In the genomic region with DNA sequence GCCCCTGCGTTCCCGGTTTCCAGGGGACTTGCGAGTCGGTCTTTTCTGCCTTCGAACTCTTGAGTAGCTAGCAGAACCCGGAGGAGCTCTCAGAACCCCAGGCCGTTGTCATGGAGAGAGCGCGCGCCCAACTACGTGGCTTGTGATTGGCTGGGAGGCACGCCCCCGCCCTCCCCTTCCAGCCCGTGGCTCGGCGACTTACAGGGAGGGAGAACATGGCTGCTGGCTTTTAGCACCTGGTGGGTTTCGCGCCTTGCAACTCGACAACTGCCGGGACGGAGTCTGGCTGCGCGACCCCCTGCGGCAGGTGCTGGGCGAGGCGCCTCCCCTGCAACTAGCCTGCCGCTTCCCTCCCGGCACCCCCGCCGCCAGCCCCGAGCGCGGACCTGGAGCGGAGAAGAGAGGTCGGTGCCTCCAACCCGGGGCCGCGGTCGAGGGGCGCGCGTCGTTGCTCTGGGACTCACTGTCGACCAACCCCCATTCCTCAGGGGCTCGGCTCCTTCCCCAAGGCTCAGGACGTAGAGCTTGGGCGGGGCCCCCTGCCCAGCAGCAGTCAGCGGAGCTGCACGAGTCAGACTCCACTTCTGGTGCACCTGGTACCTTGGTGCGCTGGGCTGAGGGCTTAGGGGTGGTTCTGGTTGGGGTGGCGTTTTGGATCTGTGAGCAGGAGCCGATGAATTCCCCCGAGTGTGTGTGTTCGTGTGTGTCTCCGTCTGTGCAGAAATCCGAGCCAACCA, we compare ENCODE assay signal across 1 cellular context.
A peak's percentile ranks its signal among the peaks of the same experiment; 100 is the strongest.
TF ChIP-seq lines count a peak whose summit lies in the region.

No MANE protein-coding gene starts in this region.

TF ChIP-seq in HepG2, 621 proteins besides CTCF, POLR2A, EP300 and RAD21 (continued from another document and continues in another):
- TF ChIP-seq, protein P1, sequence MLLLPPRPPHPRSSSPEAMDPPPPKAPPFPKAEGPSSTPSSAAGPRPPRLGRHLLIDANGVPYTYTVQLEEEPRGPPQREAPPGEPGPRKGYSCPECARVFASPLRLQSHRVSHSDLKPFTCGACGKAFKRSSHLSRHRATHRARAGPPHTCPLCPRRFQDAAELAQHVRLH (CRISPR knock-in tag; IDR thresholded peaks at IDR 0.05; ENCODE audit: borderline replicate concordance, low read depth) = peak; percentile 97; the same call in 1 of the 2 replicates
- TF ChIP-seq KLF6 (CRISPR knock-in tag; IDR thresholded peaks at IDR 0.05) = peak; percentile 92
- no peak for TF ChIP-seq KDM5A (IDR thresholded peaks at IDR 0.05; ENCODE audit: borderline replicate concordance, low read length)
- TF ChIP-seq, protein P2, sequence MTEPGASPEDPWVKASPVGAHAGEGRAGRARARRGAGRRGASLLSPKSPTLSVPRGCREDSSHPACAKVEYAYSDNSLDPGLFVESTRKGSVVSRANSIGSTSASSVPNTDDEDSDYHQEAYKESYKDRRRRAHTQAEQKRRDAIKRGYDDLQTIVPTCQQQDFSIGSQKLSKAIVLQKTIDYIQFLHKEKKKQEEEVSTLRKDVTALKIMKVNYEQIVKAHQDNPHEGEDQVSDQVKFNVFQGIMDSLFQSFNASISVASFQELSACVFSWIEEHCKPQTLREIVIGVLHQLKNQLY (CRISPR knock-in tag; IDR thresholded peaks at IDR 0.05) = peak; percentile 26; the same call in 1 of the 2 replicates
- TF ChIP-seq ZNF335 (CRISPR knock-in tag; IDR thresholded peaks at IDR 0.05) = peak; percentile 72
- TF ChIP-seq, protein P3, sequence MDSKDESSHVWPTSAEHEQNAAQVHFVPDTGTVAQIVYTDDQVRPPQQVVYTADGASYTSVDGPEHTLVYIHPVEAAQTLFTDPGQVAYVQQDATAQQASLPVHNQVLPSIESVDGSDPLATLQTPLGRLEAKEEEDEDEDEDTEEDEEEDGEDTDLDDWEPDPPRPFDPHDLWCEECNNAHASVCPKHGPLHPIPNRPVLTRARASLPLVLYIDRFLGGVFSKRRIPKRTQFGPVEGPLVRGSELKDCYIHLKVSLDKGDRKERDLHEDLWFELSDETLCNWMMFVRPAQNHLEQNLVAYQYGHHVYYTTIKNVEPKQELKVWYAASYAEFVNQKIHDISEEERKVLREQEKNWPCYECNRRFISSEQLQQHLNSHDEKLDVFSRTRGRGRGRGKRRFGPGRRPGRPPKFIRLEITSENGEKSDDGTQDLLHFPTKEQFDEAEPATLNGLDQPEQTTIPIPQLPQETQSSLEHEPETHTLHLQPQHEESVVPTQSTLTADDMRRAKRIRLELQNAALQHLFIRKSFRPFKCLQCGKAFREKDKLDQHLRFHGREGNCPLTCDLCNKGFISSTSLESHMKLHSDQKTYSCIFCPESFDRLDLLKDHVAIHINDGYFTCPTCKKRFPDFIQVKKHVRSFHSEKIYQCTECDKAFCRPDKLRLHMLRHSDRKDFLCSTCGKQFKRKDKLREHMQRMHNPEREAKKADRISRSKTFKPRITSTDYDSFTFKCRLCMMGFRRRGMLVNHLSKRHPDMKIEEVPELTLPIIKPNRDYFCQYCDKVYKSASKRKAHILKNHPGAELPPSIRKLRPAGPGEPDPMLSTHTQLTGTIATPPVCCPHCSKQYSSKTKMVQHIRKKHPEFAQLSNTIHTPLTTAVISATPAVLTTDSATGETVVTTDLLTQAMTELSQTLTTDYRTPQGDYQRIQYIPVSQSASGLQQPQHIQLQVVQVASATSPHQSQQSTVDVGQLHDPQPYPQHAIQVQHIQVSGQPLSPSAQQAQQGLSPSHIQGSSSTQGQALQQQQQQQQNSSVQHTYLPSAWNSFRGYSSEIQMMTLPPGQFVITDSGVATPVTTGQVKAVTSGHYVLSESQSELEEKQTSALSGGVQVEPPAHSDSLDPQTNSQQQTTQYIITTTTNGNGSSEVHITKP (CRISPR knock-in tag; IDR thresholded peaks at IDR 0.05; ENCODE audit: low read depth) = peak; percentile 21; the same call in 1 of the 2 replicates
- TF ChIP-seq POLR2G (IDR thresholded peaks at IDR 0.05; ENCODE audit: low read depth, low read length) = peak; percentile 71
- no peak for TF ChIP-seq SOX6 (IDR thresholded peaks at IDR 0.05)
- peak; percentile 53; the same call in 1 of the 2 replicates for TF ChIP-seq SOX6 (CRISPR knock-in tag; IDR thresholded peaks at IDR 0.05)
- peak; percentile 87 for TF ChIP-seq ZNF333 (CRISPR knock-in tag; IDR thresholded peaks at IDR 0.05; ENCODE audit: borderline replicate concordance)
- no peak for TF ChIP-seq TRIM24 (CRISPR knock-in tag; IDR thresholded peaks at IDR 0.05)
- TF ChIP-seq ZNF883 (CRISPR knock-in tag; IDR thresholded peaks at IDR 0.05; ENCODE audit: not compliant biosample characterization) = peak; percentile 96
- peak; percentile 91 for TF ChIP-seq HIVEP1 (CRISPR knock-in tag; IDR thresholded peaks at IDR 0.05)
- TF ChIP-seq, protein P4, sequence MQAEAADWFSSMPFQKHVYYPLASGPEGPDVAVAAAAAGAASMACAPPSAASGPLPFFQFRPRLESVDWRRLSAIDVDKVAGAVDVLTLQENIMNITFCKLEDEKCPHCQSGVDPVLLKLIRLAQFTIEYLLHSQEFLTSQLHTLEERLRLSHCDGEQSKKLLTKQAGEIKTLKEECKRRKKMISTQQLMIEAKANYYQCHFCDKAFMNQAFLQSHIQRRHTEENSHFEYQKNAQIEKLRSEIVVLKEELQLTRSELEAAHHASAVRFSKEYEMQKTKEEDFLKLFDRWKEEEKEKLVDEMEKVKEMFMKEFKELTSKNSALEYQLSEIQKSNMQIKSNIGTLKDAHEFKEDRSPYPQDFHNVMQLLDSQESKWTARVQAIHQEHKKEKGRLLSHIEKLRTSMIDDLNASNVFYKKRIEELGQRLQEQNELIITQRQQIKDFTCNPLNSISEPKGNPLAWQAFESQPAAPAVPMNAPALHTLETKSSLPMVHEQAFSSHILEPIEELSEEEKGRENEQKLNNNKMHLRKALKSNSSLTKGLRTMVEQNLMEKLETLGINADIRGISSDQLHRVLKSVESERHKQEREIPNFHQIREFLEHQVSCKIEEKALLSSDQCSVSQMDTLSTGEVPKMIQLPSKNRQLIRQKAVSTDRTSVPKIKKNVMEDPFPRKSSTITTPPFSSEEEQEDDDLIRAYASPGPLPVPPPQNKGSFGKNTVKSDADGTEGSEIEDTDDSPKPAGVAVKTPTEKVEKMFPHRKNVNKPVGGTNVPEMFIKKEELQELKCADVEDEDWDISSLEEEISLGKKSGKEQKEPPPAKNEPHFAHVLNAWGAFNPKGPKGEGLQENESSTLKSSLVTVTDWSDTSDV (CRISPR knock-in tag; IDR thresholded peaks at IDR 0.05) = peak; percentile 99; the same call in 1 of the 2 replicates
- no peak for TF ChIP-seq CHD4 (IDR thresholded peaks at IDR 0.05; ENCODE audit: borderline replicate concordance, low read length)
- peak; percentile 78; the same call in 1 of the 2 replicates for TF ChIP-seq ZNF224 (CRISPR knock-in tag; IDR thresholded peaks at IDR 0.05)
- TF ChIP-seq, protein P5, sequence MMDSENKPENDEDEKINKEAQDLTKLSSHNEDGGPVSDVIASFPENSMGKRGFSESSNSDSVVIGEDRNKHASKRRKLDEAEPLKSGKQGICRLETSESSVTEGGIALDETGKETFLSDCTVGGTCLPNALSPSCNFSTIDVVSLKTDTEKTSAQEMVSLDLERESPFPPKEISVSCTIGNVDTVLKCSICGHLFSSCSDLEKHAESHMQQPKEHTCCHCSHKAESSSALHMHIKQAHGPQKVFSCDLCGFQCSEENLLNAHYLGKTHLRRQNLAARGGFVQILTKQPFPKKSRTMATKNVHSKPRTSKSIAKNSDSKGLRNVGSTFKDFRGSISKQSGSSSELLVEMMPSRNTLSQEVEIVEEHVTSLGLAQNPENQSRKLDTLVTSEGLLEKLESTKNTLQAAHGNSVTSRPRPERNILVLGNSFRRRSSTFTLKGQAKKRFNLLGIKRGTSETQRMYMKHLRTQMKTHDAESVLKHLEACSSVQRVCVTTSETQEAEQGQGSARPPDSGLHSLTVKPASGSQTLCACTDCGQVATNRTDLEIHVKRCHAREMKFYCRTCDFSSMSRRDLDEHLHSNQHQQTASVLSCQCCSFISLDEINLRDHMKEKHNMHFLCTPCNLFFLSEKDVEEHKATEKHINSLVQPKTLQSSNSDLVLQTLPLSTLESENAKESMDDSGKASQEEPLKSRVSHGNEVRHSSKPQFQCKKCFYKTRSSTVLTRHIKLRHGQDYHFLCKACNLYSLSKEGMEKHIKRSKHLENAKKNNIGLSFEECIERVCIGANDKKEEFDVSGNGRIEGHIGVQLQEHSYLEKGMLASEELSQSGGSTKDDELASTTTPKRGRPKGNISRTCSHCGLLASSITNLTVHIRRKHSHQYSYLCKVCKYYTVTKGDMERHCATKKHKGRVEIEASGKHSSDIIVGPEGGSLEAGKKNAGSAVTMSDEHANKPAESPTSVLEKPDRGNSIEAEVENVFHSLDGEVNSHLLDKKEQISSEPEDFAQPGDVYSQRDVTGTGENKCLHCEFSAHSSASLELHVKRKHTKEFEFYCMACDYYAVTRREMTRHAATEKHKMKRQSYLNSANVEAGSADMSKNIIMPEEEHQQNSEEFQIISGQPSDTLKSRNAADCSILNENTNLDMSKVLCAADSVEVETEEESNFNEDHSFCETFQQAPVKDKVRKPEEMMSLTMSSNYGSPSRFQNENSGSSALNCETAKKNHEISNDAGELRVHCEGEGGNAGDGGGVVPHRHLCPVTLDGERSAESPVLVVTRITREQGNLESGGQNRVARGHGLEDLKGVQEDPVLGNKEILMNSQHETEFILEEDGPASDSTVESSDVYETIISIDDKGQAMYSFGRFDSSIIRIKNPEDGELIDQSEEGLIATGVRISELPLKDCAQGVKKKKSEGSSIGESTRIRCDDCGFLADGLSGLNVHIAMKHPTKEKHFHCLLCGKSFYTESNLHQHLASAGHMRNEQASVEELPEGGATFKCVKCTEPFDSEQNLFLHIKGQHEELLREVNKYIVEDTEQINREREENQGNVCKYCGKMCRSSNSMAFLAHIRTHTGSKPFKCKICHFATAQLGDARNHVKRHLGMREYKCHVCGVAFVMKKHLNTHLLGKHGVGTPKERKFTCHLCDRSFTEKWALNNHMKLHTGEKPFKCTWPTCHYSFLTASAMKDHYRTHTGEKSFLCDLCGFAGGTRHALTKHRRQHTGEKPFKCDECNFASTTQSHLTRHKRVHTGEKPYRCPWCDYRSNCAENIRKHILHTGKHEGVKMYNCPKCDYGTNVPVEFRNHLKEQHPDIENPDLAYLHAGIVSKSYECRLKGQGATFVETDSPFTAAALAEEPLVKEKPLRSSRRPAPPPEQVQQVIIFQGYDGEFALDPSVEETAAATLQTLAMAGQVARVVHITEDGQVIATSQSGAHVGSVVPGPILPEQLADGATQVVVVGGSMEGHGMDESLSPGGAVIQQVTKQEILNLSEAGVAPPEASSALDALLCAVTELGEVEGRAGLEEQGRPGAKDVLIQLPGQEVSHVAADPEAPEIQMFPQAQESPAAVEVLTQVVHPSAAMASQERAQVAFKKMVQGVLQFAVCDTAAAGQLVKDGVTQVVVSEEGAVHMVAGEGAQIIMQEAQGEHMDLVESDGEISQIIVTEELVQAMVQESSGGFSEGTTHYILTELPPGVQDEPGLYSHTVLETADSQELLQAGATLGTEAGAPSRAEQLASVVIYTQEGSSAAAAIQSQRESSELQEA (CRISPR knock-in tag; IDR thresholded peaks at IDR 0.05; ENCODE audit: not compliant biosample characterization) = peak; percentile 96
- TF ChIP-seq ZNF143 (CRISPR knock-in tag; IDR thresholded peaks at IDR 0.05) = peak; percentile 61; the same call in 1 of the 2 replicates
- TF ChIP-seq ZNF10 (CRISPR knock-in tag; IDR thresholded peaks at IDR 0.05; ENCODE audit: borderline replicate concordance, low read depth) = no peak
- peak; percentile 94 for TF ChIP-seq ARHGAP35 (CRISPR knock-in tag; IDR thresholded peaks at IDR 0.05; ENCODE audit: borderline replicate concordance)
- TF ChIP-seq LCORL (IDR thresholded peaks at IDR 0.05) = no peak
- TF ChIP-seq LCORL (CRISPR knock-in tag; IDR thresholded peaks at IDR 0.05) = no peak; the same call in 1 of the 2 replicates
- TF ChIP-seq ZNF839 (CRISPR knock-in tag; IDR thresholded peaks at IDR 0.05; ENCODE audit: borderline replicate concordance) = peak; percentile 95; the same call in 1 of the 2 replicates
- peak; percentile 95 for TF ChIP-seq NFYC (CRISPR knock-in tag; IDR thresholded peaks at IDR 0.05)
- peak; percentile 93 for TF ChIP-seq SAFB2 (CRISPR knock-in tag; IDR thresholded peaks at IDR 0.05; ENCODE audit: borderline replicate concordance, low read depth)
- TF ChIP-seq ZNF121 (CRISPR knock-in tag; IDR thresholded peaks at IDR 0.05) = peak; percentile 78; the same call in 1 of the 2 replicates
- TF ChIP-seq ZNF460 (CRISPR knock-in tag; IDR thresholded peaks at IDR 0.05; ENCODE audit: borderline replicate concordance) = no peak
- peak; percentile 50; the same call in 1 of the 2 replicates for TF ChIP-seq ZNF180 (CRISPR knock-in tag; IDR thresholded peaks at IDR 0.05; ENCODE audit: borderline replicate concordance, low read depth)
- no peak for TF ChIP-seq ZBTB21 (CRISPR knock-in tag; IDR thresholded peaks at IDR 0.05)
- peak; percentile 70; the same call in 1 of the 2 replicates for TF ChIP-seq TARDBP (CRISPR knock-in tag; IDR thresholded peaks at IDR 0.05)
- TF ChIP-seq ZNF550 (CRISPR knock-in tag; IDR thresholded peaks at IDR 0.05; ENCODE audit: borderline replicate concordance) = no peak; the same call in 1 of the 2 replicates
- no peak for TF ChIP-seq TCF12 (IDR thresholded peaks at IDR 0.05)
- 0 out of 2 replicates have a peak, but pooled peaks have one; percentile 38 for TF ChIP-seq TCF12 (CRISPR knock-in tag; IDR thresholded peaks at IDR 0.05)
- peak; percentile 92 for TF ChIP-seq ZNF709 (CRISPR knock-in tag; IDR thresholded peaks at IDR 0.05)
- no peak for TF ChIP-seq PRPF4 (IDR thresholded peaks at IDR 0.05; ENCODE audit: low read depth, low read length, poor library complexity, severe bottlenecking)
- peak; percentile 26 for TF ChIP-seq SRSF1 (optimal IDR thresholded peaks at IDR 0.05; ENCODE audit: low read depth, low read length)
- peak; percentile 96 for TF ChIP-seq SRY (CRISPR knock-in tag; IDR thresholded peaks at IDR 0.05)
